Comparison of ENCODE assay signal across 1 cellular context in the genomic region with DNA sequence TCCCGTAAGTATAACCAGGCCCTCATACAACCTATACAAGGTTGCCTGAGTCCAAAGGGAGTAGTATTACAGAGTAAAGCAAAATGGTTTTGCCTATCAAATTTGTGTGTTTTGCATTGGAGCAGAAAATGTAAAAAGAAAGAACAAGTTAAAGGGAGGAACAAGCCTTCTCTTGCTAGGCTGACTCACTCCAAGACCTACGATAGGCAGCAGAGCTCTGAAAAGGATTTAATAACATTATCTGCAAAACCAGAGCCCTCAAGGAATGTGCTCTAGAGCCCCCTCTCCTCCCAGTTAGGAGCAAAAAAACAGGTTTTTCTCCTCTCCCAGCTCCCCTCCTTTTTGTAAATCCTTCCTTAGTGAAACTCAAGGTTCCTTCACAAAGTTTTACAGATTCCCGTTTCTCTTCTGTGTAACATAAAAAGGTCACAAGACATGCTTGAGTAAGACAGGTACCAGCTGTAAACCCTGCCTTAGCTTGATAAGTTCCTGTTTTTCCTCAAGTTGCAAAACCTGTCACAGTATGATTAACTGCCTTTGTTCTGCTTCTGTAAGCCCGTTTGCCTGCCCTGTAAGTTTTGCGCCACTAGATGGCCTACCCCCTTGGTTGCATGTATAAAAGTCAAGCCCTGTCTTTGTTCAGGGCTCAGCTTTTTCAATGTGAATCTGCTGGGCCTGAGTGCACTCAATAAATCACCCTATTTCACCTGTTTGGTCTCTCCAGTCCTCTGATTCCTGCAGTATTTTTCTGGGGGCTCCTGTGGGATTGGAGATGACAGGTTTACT.
TF ChIP-seq lines count a peak whose summit lies in the region.

No MANE protein-coding gene starts in this region.

TF ChIP-seq in endothelial cell of umbilical vein, 7 proteins besides CTCF, POLR2A, EP300 and RAD21:
- no peak for TF ChIP-seq POLR2AphosphoS5 (IDR thresholded peaks at IDR 0.05; ENCODE audit: insufficient read depth, low read depth, low read length)
- no peak for TF ChIP-seq GATA2 (IDR thresholded peaks at IDR 0.05; ENCODE audit: insufficient read depth, insufficient read length, low read depth, low read length)
- TF ChIP-seq FOS (IDR thresholded peaks at IDR 0.05; ENCODE audit: borderline replicate concordance, insufficient read depth, low read length): no peak
- TF ChIP-seq EZH2 (IDR thresholded peaks at IDR 0.05; ENCODE audit: borderline replicate concordance, low read depth, low read length, severe bottlenecking): no peak
- no peak for TF ChIP-seq JUN (IDR thresholded peaks at IDR 0.05; ENCODE audit: borderline replicate concordance, insufficient read depth, insufficient read length, low read depth)
- no peak for TF ChIP-seq MYC (IDR thresholded peaks at IDR 0.05; ENCODE audit: low read depth, low read length)
- TF ChIP-seq, protein P1, sequence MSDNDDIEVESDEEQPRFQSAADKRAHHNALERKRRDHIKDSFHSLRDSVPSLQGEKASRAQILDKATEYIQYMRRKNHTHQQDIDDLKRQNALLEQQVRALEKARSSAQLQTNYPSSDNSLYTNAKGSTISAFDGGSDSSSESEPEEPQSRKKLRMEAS (IDR thresholded peaks at IDR 0.05; ENCODE audit: insufficient read depth, insufficient read length): no peak
